Comparison of ENCODE assay signal across 8 cellular contexts in the genomic region with DNA sequence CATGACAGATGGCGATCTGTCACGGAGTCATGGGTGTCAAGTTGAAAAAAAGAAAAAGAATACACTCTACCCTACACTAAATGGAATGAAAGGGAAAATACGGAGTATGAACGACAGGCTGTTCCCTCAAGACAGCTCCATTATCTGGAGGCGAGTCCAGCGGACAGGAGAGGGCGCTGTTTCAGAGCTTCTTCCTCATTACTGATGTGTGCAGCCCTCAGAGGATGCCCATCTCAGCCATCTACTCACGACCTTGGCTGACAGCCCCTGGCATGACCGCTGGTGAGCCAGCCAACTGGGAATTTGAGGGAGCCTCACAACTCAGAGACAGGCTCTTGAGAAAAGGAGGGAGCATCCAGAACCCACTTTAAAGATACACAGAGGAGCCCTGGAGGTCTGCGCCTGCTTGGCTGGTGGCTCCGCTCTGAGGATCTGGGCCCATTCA. TPM values are rescaled to one million over a fixed set of nuclear protein-coding genes. Genes with fewer than 3 reads are reported as not detected.
A peak's percentile ranks its signal among the peaks of the same experiment; 100 is the strongest.
DNase-seq lines count a peak whose midpoint lies in the region; ATAC-seq lines count a peak whose summit lies in the region.

No MANE protein-coding gene starts in this region.

- peaks cover 53 to 58% (median 54%) of the 10 kb centered on the region in 3 donors for H3K4me1 Mint-ChIP-seq in T-cell

- CTCF ChIA-PET in T-cell (lab: Charles Lee), result interaction anchor here (0.6 to 3.9 kb wide), 28 partner anchors 12 to 344 kb away, joined by 3 to 53 read pairs (median 5); partner anchors contain the start of genes SMC3 (in 1 of the 2) and SMNDC1 (in 1 of the 2)

- no peaks in the 10 kb centered on the region for H3K9me3 Mint-ChIP-seq in T-cell

- H3K4me3 Mint-ChIP-seq in T-cell, result peak overlapping the region in 1 of 3 donors; percentile 42

- DNase-seq in SIG-M5 treated with dmso at 0.1 percent for 504 hours (lab: John Stamatoyannopoulos, UW; ENCODE audit: unreplicated experiment) (peak; percentile 23), SIG-M5 (lab: John Stamatoyannopoulos, UW) (no peak), T-cell (peak; percentile 35 to 83 (median 71)), amygdala (lab: John Stamatoyannopoulos, UW) (peak in 47 of 56 donors; percentile 5 to 80 (median 42)), hepatic stellate cell (ENCODE audit: low spot score) (peak; percentile 82), skeletal muscle cell (ENCODE audit: low read depth) (peak; percentile 64), DMS114 treated with DMSO at 0.1 percent for 48 hours (lab: John Stamatoyannopoulos, UW; ENCODE audit: unreplicated experiment) (no peak)
- DNase-seq in Jurkat, Clone E6-1 (ENCODE audit: low read depth, low spot score), result peak; percentile 15

- no peaks in the 10 kb centered on the region for H3K27me3 Mint-ChIP-seq in T-cell

- H3K36me3 Mint-ChIP-seq in T-cell, result no peaks in the 10 kb centered on the region

- H3K27ac Mint-ChIP-seq in T-cell, result peak overlapping the region; percentile 69 to 79

- POLR2A ChIA-PET in T-cell (lab: Charles Lee), result interaction anchor here in 1 of 2 donors (0.6 kb wide), 1 partner anchor 28 kb away, joined by 3 read pairs; no protein-coding TSS in a partner anchor

- no peak overlapping the region for H3K4me3 ChIP-seq in Jurkat, Clone E6-1 (ENCODE audit: low read length)
- H3K4me3 ChIP-seq in skeletal muscle cell (ENCODE audit: low read depth, low read length), result no peak overlapping the region

- peak; percentile 25 to 69 (median 52) for ATAC-seq in T-cell (replicated peaks in 1 of 4)

RNA-seq across cellular contexts. Expression of gene SMNDC1, which starts 49.6 kb away (rescaled TPM):
- 50.0 TPM for polyA plus RNA-seq in Jurkat, Clone E6-1 (2012; ENCODE audit: insufficient read depth, insufficient read length)
- total RNA-seq in T-cell, result 10 to 100 TPM; 33.5 to 42.2 (median 34.1) TPM

Comparison
In these comparisons a context has a peak if more than half of its experiments do, and no peak if none do; other contexts are left out.
1. DNase-seq: peak in SIG-M5 treated with dmso at 0.1 percent for 504 hours (single experiment), Jurkat, Clone E6-1 (single experiment), T-cell (34 of 34), amygdala (47 of 56), hepatic stellate cell (single experiment) and skeletal muscle cell (single experiment); none in SIG-M5 (single experiment) and DMS114 treated with DMSO at 0.1 percent for 48 hours (single experiment).